8 cellular contexts compared by ENCODE assay signal in genomic region chr5:141811287-141812155, GRCh38.
DNase-seq lines count a peak whose midpoint lies in the region; TF ChIP-seq lines count a peak whose summit lies in the region.

No MANE protein-coding gene starts in this region.

- no peak overlapping the region for H3K14ac ChIP-seq in neuronal stem cell (ENCODE audit: low read length)

- H3K4me1 ChIP-seq in A673 (ENCODE audit: insufficient read depth, low read length, poor library complexity, severe bottlenecking) (peaks cover 6% of the 10 kb centered on the region), endodermal cell (ENCODE audit: control insufficient read depth, insufficient read depth, low read length) (peaks cover 4% of the 10 kb centered on the region), neuronal stem cell (ENCODE audit: control insufficient read depth in 2 of 2, insufficient read depth in 1 of 2, low read depth in 1 of 2, low read length in 2 of 2) (peaks cover 30 to 46% of the 10 kb centered on the region in 2 donors)

- CTCF ChIA-PET in A673 (lab: Charles Lee): interaction anchor here (0.7 to 1.0 kb wide), 4 partner anchors 9 to 185 kb away, joined by 3 to 9 read pairs (median 3); no protein-coding TSS in a partner anchor

- H2BK120ac ChIP-seq in neuronal stem cell (ENCODE audit: low read depth, low read length): no peak overlapping the region

- H3K27me3 ChIP-seq in A673 (replicated peaks; ENCODE audit: insufficient read depth, low read depth, low read length, poor library complexity) (no peaks in the 10 kb centered on the region), endodermal cell (ENCODE audit: control insufficient read depth, insufficient read depth, low read length, poor library complexity, severe bottlenecking) (no peaks in the 10 kb centered on the region), neuronal stem cell (ENCODE audit: control insufficient read depth in 3 of 3, insufficient read depth in 3 of 3, low read depth in 1 of 3, low read length in 3 of 3) (no peaks in the 10 kb centered on the region)

- H3K9me3 Mint-ChIP-seq in endodermal cell: no peaks in the 10 kb centered on the region

- H3K36me3 Mint-ChIP-seq in endodermal cell (ENCODE audit: low read depth): no peaks in the 10 kb centered on the region

- peaks cover 26% of the 10 kb centered on the region for H3K27me3 Mint-ChIP-seq in endodermal cell (ENCODE audit: insufficient read depth)

- H3K27ac Mint-ChIP-seq in endodermal cell: no peak overlapping the region

- no peak overlapping the region for H2BK12ac ChIP-seq in neuronal stem cell (ENCODE audit: low read length)

- peak overlapping the region; percentile 70 for H3K4me2 ChIP-seq in neuronal stem cell (ENCODE audit: insufficient read depth, low read length, poor library complexity, severe bottlenecking)

- H3K4me1 Mint-ChIP-seq in endodermal cell: peaks cover 39% of the 10 kb centered on the region

- TF ChIP-seq CTCF in A673 (conservative IDR thresholded peaks at IDR 0.05; ENCODE audit: low read depth, low read length) (peak; percentile 82), GM12874 (IDR thresholded peaks at IDR 0.05; ENCODE audit: insufficient read depth, low read depth, low read length) (peak; percentile 80), endodermal cell (conservative IDR thresholded peaks at IDR 0.05) (peak; percentile 86)

- peak overlapping the region; percentile 53 for H4K8ac ChIP-seq in neuronal stem cell (ENCODE audit: low read depth, low read length)

- H3K36me3 ChIP-seq in A673 (ENCODE audit: insufficient read depth, low read length, poor library complexity, severe bottlenecking) (no peaks in the 10 kb centered on the region), endodermal cell (ENCODE audit: control insufficient read depth, insufficient read depth, low read length) (no peaks in the 10 kb centered on the region), neuronal stem cell (replicated peaks in 1 of 2; ENCODE audit: control insufficient read depth in 2 of 2, insufficient read depth in 2 of 2, low read length in 2 of 2) (no peaks in the 10 kb centered on the region)

- BruUV-seq in A673 (replicated peaks; lab: Mats Ljungman, UMichigan): no TSS peak

- peak; percentile 39 for DNase-seq in A673 (ENCODE audit: low spot score)
- DNase-seq in HPDE6-E6E7 (ENCODE audit: extremely low spot score): peak; percentile 43
- DNase-seq in activated CD4-positive, alpha-beta T cell treated with anti-CD3 and anti-CD28 coated beads for 4 hours: peak; percentile 14 to 19
- DNase-seq in endodermal cell: peak; percentile 89
- DNase-seq in neuronal stem cell (ENCODE audit: low spot score): peak; percentile 69
- DNase-seq in NCI-H1694 (lab: John Stamatoyannopoulos, UW): no peak
- DNase-seq in NCI-H2029 (lab: John Stamatoyannopoulos, UW): no peak

- H3K27ac ChIP-seq in A673 (ENCODE audit: low read depth, low read length, poor library complexity, severe bottlenecking) (no peak overlapping the region), endodermal cell (ENCODE audit: low read depth, low read length) (no peak overlapping the region), neuronal stem cell (replicated peaks; ENCODE audit: low read length) (peak overlapping the region; percentile 32)

- H3K9me3 ChIP-seq in A673 (ENCODE audit: low read depth, low read length, poor library complexity, severe bottlenecking) (no peaks in the 10 kb centered on the region), endodermal cell (ENCODE audit: control insufficient read depth, low read length) (no peaks in the 10 kb centered on the region), neuronal stem cell (replicated peaks in 1 of 2; ENCODE audit: control insufficient read depth in 2 of 2, insufficient read depth in 1 of 2, low read depth in 1 of 2, low read length in 2 of 2) (no peaks in the 10 kb centered on the region)

- H3K4ac ChIP-seq in neuronal stem cell (ENCODE audit: low read length): no peak overlapping the region

- peak overlapping the region; percentile 90 for H3K18ac ChIP-seq in neuronal stem cell (ENCODE audit: low read length)

- 9 to 17% methylated on average over 14 to 29 of the region's 29 CpGs for whole genome bisulfite sequencing in endodermal cell (ENCODE audit: insufficient coverage in 1 of 2, insufficient read length in 1 of 2), 2 experiments
- WGBS in neuronal stem cell (ENCODE audit: extremely low coverage in 2 of 2, insufficient read length in 2 of 2, insufficient replicate concordance in 1 of 2), 2 donors: no CpG with 5 or more reads among the region's 29 CpGs

- intact Hi-C loops in A673 (cut with micrococcal nuclease; ENCODE audit: unreplicated experiment): loop anchor here (5.0 kb wide), 1 partner anchor 109 kb away; no protein-coding TSS in a partner anchor

- no peak overlapping the region for H3K4me3 ChIP-seq in A673 (ENCODE audit: low read depth, low read length, poor library complexity, severe bottlenecking)
- H3K4me3 ChIP-seq in endodermal cell (ENCODE audit: low read length): no peak overlapping the region
- peak overlapping the region in 1 of 2 donors; percentile 48 for H3K4me3 ChIP-seq in neuronal stem cell (ENCODE audit: low read length in 2 of 2)

- peak overlapping the region; percentile 18 for H2AK5ac ChIP-seq in neuronal stem cell (ENCODE audit: low read depth, low read length)

- H4K91ac ChIP-seq in neuronal stem cell (ENCODE audit: low read depth, low read length, poor library complexity): no peak overlapping the region

- peak overlapping the region; percentile 38 for H3K4me3 Mint-ChIP-seq in endodermal cell

- POLR2A ChIA-PET in A673 (lab: Charles Lee; ENCODE audit: low non-redundant PET): no interaction called here

- H2BK5ac ChIP-seq in neuronal stem cell (ENCODE audit: low read length): no peak overlapping the region

- no peaks in the 10 kb centered on the region for H3K79me1 ChIP-seq in neuronal stem cell (ENCODE audit: low read depth, low read length)

- no peak overlapping the region for H3K23ac ChIP-seq in neuronal stem cell (ENCODE audit: low read depth, low read length, poor library complexity)

- H2AFZ ChIP-seq in neuronal stem cell (ENCODE audit: low read length): peak overlapping the region; percentile 91

- no peak overlapping the region for H3K9ac ChIP-seq in endodermal cell (ENCODE audit: extremely low read depth, low read length, poor library complexity, severe bottlenecking)
- peak overlapping the region; percentile 63 for H3K9ac ChIP-seq in neuronal stem cell (ENCODE audit: low read depth, low read length, poor library complexity)

- peak overlapping the region; percentile 67 for H2BK15ac ChIP-seq in neuronal stem cell (ENCODE audit: low read length)

Comparison
In these comparisons a context has a peak if more than half of its experiments do, and no peak if none do; other contexts are left out.
1. DNase-seq: peak in A673 (single experiment), HPDE6-E6E7 (single experiment), activated CD4-positive, alpha-beta T cell treated with anti-CD3 and anti-CD28 coated beads for 4 hours (2 of 2), endodermal cell (single experiment) and neuronal stem cell (single experiment); none in NCI-H1694 (single experiment) and NCI-H2029 (single experiment).
2. Peak in every context shown above with its lines, with median percentiles within 50 percentile points of each other: CTCF ChIP-seq.